ENCODE assay signal across 8 cellular contexts in the genomic region with DNA sequence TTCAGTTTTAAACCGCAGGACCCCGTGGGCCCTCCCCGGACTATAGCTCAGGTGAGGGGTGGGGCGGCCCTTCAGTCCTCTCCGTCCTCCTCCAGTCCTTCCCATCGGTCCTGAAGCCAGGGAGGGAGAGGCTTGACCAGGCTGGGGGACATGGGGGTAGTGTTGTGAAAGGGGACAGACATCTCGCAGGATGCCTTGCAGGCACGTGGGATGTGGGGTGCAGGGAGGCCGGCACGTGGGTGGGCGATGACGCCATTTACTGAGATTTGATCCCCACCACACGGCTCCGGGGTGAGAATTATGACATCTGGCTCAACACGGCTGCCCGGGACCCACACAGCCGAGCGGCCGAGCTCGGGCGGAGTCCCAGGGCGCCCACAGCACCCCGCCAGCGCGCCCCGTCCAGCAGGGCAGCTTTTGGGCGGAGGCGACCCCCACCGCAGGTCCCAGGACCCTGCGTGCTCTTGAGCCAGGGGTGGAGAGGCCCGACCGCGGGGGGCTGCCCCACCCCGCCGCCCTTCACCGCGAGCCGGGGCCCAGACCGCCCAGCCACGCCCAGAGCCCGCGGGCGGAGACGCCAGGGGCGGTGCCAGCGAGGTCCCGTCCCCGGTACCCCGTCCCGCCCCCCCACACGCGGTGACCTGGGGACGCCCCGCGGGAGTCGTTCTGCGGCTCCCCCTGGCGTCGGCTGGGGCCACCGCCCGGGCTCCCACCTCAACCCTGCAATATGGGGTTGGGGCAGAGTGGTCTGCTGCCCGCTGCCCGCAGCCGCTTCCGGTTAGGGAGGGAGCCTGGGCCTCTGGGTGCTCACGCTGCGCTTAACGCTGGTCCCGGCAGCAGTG. TPM values are rescaled to one million over a fixed set of nuclear protein-coding genes. Genes with fewer than 3 reads are reported as not detected.
A peak's percentile ranks its signal among the peaks of the same experiment; 100 is the strongest.
DNase-seq lines count a peak whose midpoint lies in the region; ATAC-seq and TF ChIP-seq lines count a peak whose summit lies in the region.

No MANE protein-coding gene starts in this region.

- H3K4me2 ChIP-seq in trophoblast cell (ENCODE audit: low read length), result peak overlapping the region; percentile 58

- no peak overlapping the region for H3K14ac ChIP-seq in trophoblast cell (ENCODE audit: low read length)

- peaks cover 8 to 32% (median 11%) of the 10 kb centered on the region in 3 donors for H3K27me3 Mint-ChIP-seq in CD14-positive monocyte (ENCODE audit: low read depth in 3 of 3)

- peak; percentile 75 for TF ChIP-seq CTCF in CD14-positive monocyte (IDR thresholded peaks at IDR 0.05)

- peak; percentile 66 for ATAC-seq in GM21529 (IDR thresholded peaks at IDR 0.05; ENCODE audit: unreplicated experiment)

- no peak overlapping the region for H2BK5ac ChIP-seq in trophoblast cell (ENCODE audit: low read depth, low read length, poor library complexity)

- H3K79me2 ChIP-seq in trophoblast cell (ENCODE audit: control insufficient read depth, insufficient read depth, low read length, poor library complexity), result no peaks in the 10 kb centered on the region

- H3K9me3 Mint-ChIP-seq in CD14-positive monocyte, result peaks cover 0 to 2% (median 0%) of the 10 kb centered on the region in 7 donors

- H3K27me3 ChIP-seq in trophoblast cell (ENCODE audit: insufficient read depth, low read length), result peaks cover 7% of the 10 kb centered on the region

- H3K79me1 ChIP-seq in trophoblast cell (ENCODE audit: low read length), result no peaks in the 10 kb centered on the region

- no peak overlapping the region for H4K91ac ChIP-seq in trophoblast cell (ENCODE audit: low read depth, low read length)

- H3K27ac ChIP-seq in trophoblast cell (ENCODE audit: low read depth, low read length) (no peak overlapping the region), urinary bladder (ENCODE audit: low read depth) (no peak overlapping the region)

- peak overlapping the region; percentile 68 to 79 for H3K4me3 Mint-ChIP-seq in CD14-positive monocyte

- H2AK5ac ChIP-seq in trophoblast cell (ENCODE audit: low read length), result no peak overlapping the region

- H3K4me3 ChIP-seq in trophoblast cell (ENCODE audit: low read depth, low read length) (peak overlapping the region; percentile 21), urinary bladder (ENCODE audit: low read depth, low read length) (peak overlapping the region; percentile 46)

- H4K12ac ChIP-seq in trophoblast cell (ENCODE audit: low read depth, low read length), result no peak overlapping the region

- no peak overlapping the region for H2AFZ ChIP-seq in trophoblast cell (ENCODE audit: insufficient read depth, low read length, poor library complexity)

- H3K18ac ChIP-seq in trophoblast cell (ENCODE audit: low read length), result no peak overlapping the region

- no peaks in the 10 kb centered on the region for H3K9me3 ChIP-seq in trophoblast cell (ENCODE audit: insufficient read depth, low read depth, low read length)

- H3K36me3 ChIP-seq in trophoblast cell (ENCODE audit: control insufficient read depth in 1 of 2, insufficient read depth in 2 of 2, low read length in 2 of 2), result no peaks in the 10 kb centered on the region
- no peaks in the 10 kb centered on the region for H3K36me3 ChIP-seq in urinary bladder (ENCODE audit: insufficient read depth)

- H3K27ac Mint-ChIP-seq in CD14-positive monocyte, result peak overlapping the region in 2 of 7 donors; percentile 35 to 45

- H3K23ac ChIP-seq in trophoblast cell (ENCODE audit: low read length), result no peak overlapping the region

- no peaks in the 10 kb centered on the region for H3K36me3 Mint-ChIP-seq in CD14-positive monocyte

- DNase-seq in CD14-positive monocyte (ENCODE audit: low spot score) (peak; percentile 66), NCI-H460 (ENCODE audit: extremely low read depth, low read depth) (peak; percentile 56), activated T-cell treated with anti-CD3 and anti-CD28 coated beads for 48 hours (ENCODE audit: low read depth) (peak; percentile 79), fibroblast of peridontal ligament (ENCODE audit: extremely low read depth) (peak; percentile 36), trophoblast cell (peak in 1 of 2 donors; percentile 47), medulla oblongata (ENCODE audit: extremely low spot score) (no peak)

- WGBS in trophoblast cell (ENCODE audit: extremely low coverage, insufficient coverage, insufficient read length), result no CpG with 5 or more reads among the region's 69 CpGs
- WGBS in urinary bladder, result 5% methylated on average over 69 of the region's 69 CpGs

- peak overlapping the region; percentile 41 for H4K8ac ChIP-seq in trophoblast cell (ENCODE audit: low read depth, low read length)

- H2BK120ac ChIP-seq in trophoblast cell (ENCODE audit: insufficient read depth, low read length, poor library complexity), result no peak overlapping the region

- H2BK12ac ChIP-seq in trophoblast cell (ENCODE audit: low read length), result no peak overlapping the region

- no peak overlapping the region for H3K9ac ChIP-seq in trophoblast cell (ENCODE audit: low read length)

- H3K4me1 Mint-ChIP-seq in CD14-positive monocyte, result peaks cover 20% of the 10 kb centered on the region

- no peak overlapping the region for H3K4ac ChIP-seq in trophoblast cell (ENCODE audit: low read depth, low read length)

- H3K4me1 ChIP-seq in trophoblast cell (ENCODE audit: control insufficient read depth in 1 of 2, insufficient read depth in 2 of 2, low read length in 2 of 2), result peaks cover 4 to 8% of the 10 kb centered on the region in 2 experiments
- H3K4me1 ChIP-seq in urinary bladder (ENCODE audit: insufficient read depth), result no peaks in the 10 kb centered on the region

- intact Hi-C loops in CD14-positive monocyte (cut with micrococcal nuclease), result no loop called here

RNA-seq across cellular contexts. Expression of gene EXOC3L4, which starts 3.3 kb away (rescaled TPM):
- polyA plus RNA-seq in CD14-positive monocyte (not detected), urinary bladder (3.2 TPM)
- total RNA-seq in NCI-H460 (2014; rRNA removed; shearing (Covaris generic)), result 0.72 and 1.8 TPM in 2 replicates
- polyA plus RNA-seq in NCI-H460 (2014; cell fraction: nucleus; rRNA removed), result 4.9 and 23.1 TPM in 2 replicates
- polyA plus RNA-seq in trophoblast cell (2013), result 0.11 and 0.22 TPM in 2 replicates
- 0.79 TPM for total RNA-seq in urinary bladder

RNA-seq across cellular contexts. Expression of gene LBHD2, which starts 7.3 kb away (rescaled TPM):
- polyA plus RNA-seq in CD14-positive monocyte (not detected), urinary bladder (not detected)
- total RNA-seq in NCI-H460 (2014; rRNA removed; shearing (Covaris generic)), result not detected in 2 replicates
- polyA plus RNA-seq in NCI-H460 (2014; cell fraction: nucleus; rRNA removed), result not detected in 2 replicates
- 0.30 and 0.39 TPM in 2 replicates for polyA plus RNA-seq in trophoblast cell (2013)
- total RNA-seq in urinary bladder, result not detected

RNA-seq across cellular contexts. Expression of gene TNFAIP2, which starts 32.0 kb away (rescaled TPM):
- 10 to 100 TPM; 41.5 to 50.8 TPM for polyA plus RNA-seq in CD14-positive monocyte
- total RNA-seq in NCI-H460 (2014; rRNA removed; shearing (Covaris generic)), result 383 and 397 TPM in 2 replicates
- 867 and 904 TPM in 2 replicates for polyA plus RNA-seq in NCI-H460 (2014; cell fraction: nucleus; rRNA removed)
- polyA plus RNA-seq in trophoblast cell (2013), result 185 and 205 TPM in 2 replicates
- 45.7 TPM for total RNA-seq in urinary bladder
- polyA plus RNA-seq in urinary bladder, result 169 TPM

RNA-seq across cellular contexts. Expression of gene CDC42BPB, which starts 33.9 kb away (rescaled TPM):
- polyA plus RNA-seq in CD14-positive monocyte, result under 1 TPM; 0.25 to 0.60 TPM
- 49.8 and 54.9 TPM in 2 replicates for total RNA-seq in NCI-H460 (2014; rRNA removed; shearing (Covaris generic))
- 60.8 and 89.8 TPM in 2 replicates for polyA plus RNA-seq in NCI-H460 (2014; cell fraction: nucleus; rRNA removed)
- polyA plus RNA-seq in trophoblast cell (2013), result 55.5 and 55.9 TPM in 2 replicates
- total RNA-seq in urinary bladder, result 74.4 TPM
- polyA plus RNA-seq in urinary bladder, result 68.9 TPM
